ENCODE assay signal across 27 cellular contexts in genomic region chr3:10119376-10119775, GRCh38. TPM values are rescaled to one million over a fixed set of nuclear protein-coding genes. Genes with fewer than 3 reads are reported as not detected.
"Had no signal": no experiment of that assay in that cellular context is flagged by ENCODE, and none has a peak within 500 bp of the region (broad histone marks: within the 10 kb centered on the region; RNA-seq: fewer than 3 reads in every experiment).

No MANE protein-coding gene starts in this region.

- H3K27me3 ChIP-seq: SJSA1 had no signal

- H3K27ac Mint-ChIP-seq: activated CD4-positive, alpha-beta memory T cell treated with anti-CD3 and anti-CD28 coated beads for 36 hours; activated CD4-positive, alpha-beta T cell treated with anti-CD3 and anti-CD28 coated beads, Interleukin-2, amount 10 ng/mL, durations not matched to agents 24 days and 14 days; activated T-helper 2 cell treated with anti-CD3 and anti-CD28 coated beads, Interferon-gamma antibody, Interleukin-2, Interleukin-4, amounts not matched to agents 10 μg/mL and 5 μg/mL and 100 μg/mL, durations not matched to agents 14 hours and 24 hours and 36 hours; IgD-negative memory B cell; WTC11 had no signal

- H3K27me3 Mint-ChIP-seq: central memory CD8-positive, alpha-beta T cell had no signal

- H3K9me3 Mint-ChIP-seq: activated CD4-positive, alpha-beta memory T cell treated with anti-CD3 and anti-CD28 coated beads for 36 hours; activated CD4-positive, alpha-beta T cell treated with anti-CD3 and anti-CD28 coated beads, Interleukin-2, amount 10 ng/mL, durations not matched to agents 24 days and 14 days; activated T-helper 2 cell treated with anti-CD3 and anti-CD28 coated beads, Interferon-gamma antibody, Interleukin-2, Interleukin-4, amounts not matched to agents 10 μg/mL and 5 μg/mL and 100 μg/mL, durations not matched to agents 14 hours and 24 hours and 36 hours; central memory CD8-positive, alpha-beta T cell; IgD-negative memory B cell; T-helper 1 cell treated with Interleukin-12 subunit alpha and Interleukin-12 subunit beta and Interleukin-4 antibody, amounts not matched to agents 30 μg/mL and 1 μg/mL, for 36 hours; WTC11 had no signal

- ATAC-seq: PC-3, WTC11 had no signal

- H3K27ac ChIP-seq: SJSA1 had no signal

- H3K4me3 Mint-ChIP-seq: activated CD4-positive, alpha-beta memory T cell treated with anti-CD3 and anti-CD28 coated beads for 36 hours; activated CD4-positive, alpha-beta T cell treated with anti-CD3 and anti-CD28 coated beads, Interleukin-2, amount 10 ng/mL, durations not matched to agents 24 days and 14 days; central memory CD8-positive, alpha-beta T cell; T-helper 1 cell treated with Interleukin-12 subunit alpha and Interleukin-12 subunit beta and Interleukin-4 antibody, amounts not matched to agents 30 μg/mL and 1 μg/mL, for 36 hours; WTC11 had no signal

- H3K9me3 ChIP-seq: SJSA1 had no signal

- H3K4me3 ChIP-seq: SJSA1 had no signal

- DNase-seq: activated CD4-positive, alpha-beta memory T cell treated with anti-CD3 and anti-CD28 coated beads for 36 hours; activated CD4-positive, alpha-beta T cell treated with anti-CD3 and anti-CD28 coated beads, Interleukin-2, amount 10 ng/mL, durations not matched to agents 24 days and 14 days; activated CD4-positive, CD25-positive, alpha-beta regulatory T cell treated with anti-CD3 and anti-CD28 coated beads, Interleukin-2, amount 50 U/mL, for 72 hours; activated CD8-positive, alpha-beta memory T cell treated with anti-CD3 and anti-CD28 coated beads for 24 hours; activated gamma-delta T cell treated with Interleukin-2 at 50 U/mL for 16 hours; activated naive CD4-positive, alpha-beta T cell treated with anti-CD3 and anti-CD28 coated beads, Interleukin-2, amount 50 U/mL, for 16 hours; activated T-cell treated with anti-CD3 and anti-CD28 coated beads, Interleukin-2, amount 50 U/mL, for 48 hours; aorta; KG1; NCI-H1092; NCI-H1417; NCI-H2029; NCI-H2107; NCI-H2171 treated with DMSO at 0.1 percent for 48 hours; NCI-H345; NCI-H510A; NCI-H526 treated with DMSO at 0.1 percent for 48 hours; PC-3; SHP77 had no signal

RNA-seq across cellular contexts. Expression of gene FANCD2OS, which starts 11.3 kb away (rescaled TPM):
- total RNA-seq: activated CD4-positive, alpha-beta memory T cell treated with anti-CD3 and anti-CD28 coated beads for 36 hours; activated CD4-positive, alpha-beta T cell treated with anti-CD3 and anti-CD28 coated beads, Interleukin-2, amount 10 ng/mL, durations not matched to agents 24 days and 14 days; activated T-helper 2 cell treated with anti-CD3 and anti-CD28 coated beads, Interferon-gamma antibody, Interleukin-2, Interleukin-4, amounts not matched to agents 10 μg/mL and 5 μg/mL and 100 μg/mL, durations not matched to agents 14 hours and 24 hours and 36 hours; aorta; LHCN-M2; MCF 10A; PC-3; SJSA1; WTC11 had no signal
- polyA plus RNA-seq: aorta, IgD-negative memory B cell had no signal
